ENCODE assay signal across 14 cellular contexts in the genomic region with DNA sequence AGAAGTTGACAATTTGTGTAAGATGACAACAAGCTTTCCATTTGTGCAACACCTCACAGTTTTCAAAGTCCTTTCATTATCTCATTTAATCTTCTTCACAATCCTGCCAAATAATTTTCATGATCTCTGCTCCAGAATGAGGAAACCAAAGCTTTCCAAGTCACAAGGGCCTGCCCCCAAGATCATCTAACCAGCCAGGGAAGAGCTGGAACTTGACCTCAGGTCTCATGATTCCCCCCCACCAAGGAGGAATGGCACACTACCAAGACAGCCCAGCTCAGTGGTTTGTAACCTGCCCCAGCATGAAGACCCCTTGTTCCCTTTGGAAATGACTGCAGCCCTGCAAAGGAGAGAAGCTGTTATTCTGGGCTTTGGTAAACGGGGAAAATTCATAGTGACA.
DNase-seq lines count a peak whose midpoint lies in the region; ATAC-seq and TF ChIP-seq lines count a peak whose summit lies in the region.
"Had no signal": no experiment of that assay in that cellular context is flagged by ENCODE, and none has a peak within 500 bp of the region (broad histone marks: within the 10 kb centered on the region; RNA-seq: fewer than 3 reads in every experiment).

No MANE protein-coding gene starts in this region.

- H3K27ac Mint-ChIP-seq in brain: peak overlapping the region in 4 of 5 experiments; percentile 54 to 81 (median 71)
- H3K27ac Mint-ChIP-seq: CD8-positive, alpha-beta T cell had no signal

- H3K36me3 Mint-ChIP-seq in brain: no peaks in the 10 kb centered on the region
- H3K36me3 Mint-ChIP-seq: CD8-positive, alpha-beta T cell had no signal

- DNase-seq in left lobe of liver (ENCODE audit: low spot score): no peak
- DNase-seq in thoracic aorta (ENCODE audit: low spot score): no peak
- no peak for DNase-seq in COLO829 (ENCODE audit: low spot score)
- DNase-seq in NCI-H1417 (lab: John Stamatoyannopoulos, UW): no peak
- DNase-seq: CD8-positive, alpha-beta T cell; MV-4-11; NCI-H1436 treated with DMSO at 0.1 percent for 48 hours; NCI-H2081; NCI-H510A treated with DMSO at 0.1 percent for 48 hours; SHP77 treated with DMSO at 0.1 percent for 48 hours had no signal

- H3K4me1 Mint-ChIP-seq in brain: peaks cover 10% of the 10 kb centered on the region

- H3K9me3 Mint-ChIP-seq in brain: peaks cover 0 to 4% (median 0%) of the 10 kb centered on the region in 5 experiments
- H3K9me3 Mint-ChIP-seq: CD8-positive, alpha-beta T cell; IgD-negative memory B cell had no signal

- H3K9me3 ChIP-seq in parathyroid adenoma (ENCODE audit: control insufficient read depth, low read length) (no peaks in the 10 kb centered on the region), thoracic aorta (no peaks in the 10 kb centered on the region)

- no peaks in the 10 kb centered on the region for H3K27me3 ChIP-seq in parathyroid adenoma (ENCODE audit: control insufficient read depth, insufficient read depth, low read length)
- H3K27me3 ChIP-seq in thoracic aorta (replicated peaks; ENCODE audit: insufficient read depth): no peaks in the 10 kb centered on the region

- no peak overlapping the region for H3K4me3 Mint-ChIP-seq in brain
- H3K4me3 Mint-ChIP-seq: CD8-positive, alpha-beta T cell; IgD-negative memory B cell had no signal

- H3K79me2 ChIP-seq in parathyroid adenoma: no peaks in the 10 kb centered on the region

- peak overlapping the region; percentile 50 for H2AFZ ChIP-seq in parathyroid adenoma

- no peaks in the 10 kb centered on the region for H3K36me3 ChIP-seq in parathyroid adenoma (ENCODE audit: control insufficient read depth, insufficient read depth, low read length)
- no peaks in the 10 kb centered on the region for H3K36me3 ChIP-seq in thoracic aorta

- no peak overlapping the region for H3K4me2 ChIP-seq in parathyroid adenoma (ENCODE audit: low read length)

- TF ChIP-seq CTCF in brain (conservative IDR thresholded peaks at IDR 0.05) (no peak), parathyroid adenoma (IDR thresholded peaks at IDR 0.05) (no peak), thoracic aorta (IDR thresholded peaks at IDR 0.05) (no peak)

- H3K9ac ChIP-seq in parathyroid adenoma: no peak overlapping the region

- H3K27ac ChIP-seq in parathyroid adenoma (no peak overlapping the region), thoracic aorta (no peak overlapping the region)

- peak; percentile 35 for ATAC-seq in left lobe of liver
- peak; percentile 3 for ATAC-seq in thoracic aorta (ENCODE audit: insufficient number of reproducible peaks, low FRiP score, low read depth)
- ATAC-seq in GM19351 (IDR thresholded peaks at IDR 0.05; ENCODE audit: unreplicated experiment): no peak
- ATAC-seq: CD8-positive, alpha-beta T cell had no signal

- H3K4me1 ChIP-seq in parathyroid adenoma: peaks cover 3% of the 10 kb centered on the region
- peaks cover 4 to 6% of the 10 kb centered on the region in 2 donors for H3K4me1 ChIP-seq in thoracic aorta (ENCODE audit: control insufficient read depth in 1 of 2, low read depth in 2 of 2)

- peaks cover 11% of the 10 kb centered on the region for H3K27me3 Mint-ChIP-seq in brain
- H3K27me3 Mint-ChIP-seq: IgD-negative memory B cell had no signal

- H3K4me3 ChIP-seq in parathyroid adenoma (ENCODE audit: low read depth, low read length) (no peak overlapping the region), thoracic aorta (no peak overlapping the region)
